Comparison of ENCODE assay signal across 13 cellular contexts in genomic region chr14:49553892-49554291, GRCh38. TPM values are rescaled to one million over a fixed set of nuclear protein-coding genes. Genes with fewer than 3 reads are reported as not detected.
"Had no signal": no experiment of that assay in that cellular context is flagged by ENCODE, and none has a peak within 500 bp of the region (broad histone marks: within the 10 kb centered on the region; RNA-seq: fewer than 3 reads in every experiment).

No MANE protein-coding gene starts in this region.

- H3K9me3 Mint-ChIP-seq: activated T-helper 1 cell treated with anti-CD3 and anti-CD28 coated beads, Interleukin-12 subunit alpha, Interleukin-12 subunit beta, Interleukin-2, Interleukin-4 antibody, amounts not matched to agents 30 ng/mL and 10 ng/mL and 1 ng/mL, durations not matched to agents 14 hours and 24 hours and 36 hours; type B pancreatic cell had no signal

- H3K4me1 Mint-ChIP-seq: activated CD4-positive, alpha-beta T cell treated with anti-CD3 and anti-CD28 coated beads for 36 hours had no signal

- H3K4me3 Mint-ChIP-seq: activated CD4-positive, alpha-beta T cell treated with anti-CD3 and anti-CD28 coated beads for 36 hours; activated CD8-positive, alpha-beta T cell treated with anti-CD3 and anti-CD28 coated beads, Interleukin-2, amount 10 ng/mL, durations not matched to agents 7 days and 5 days; activated T-helper 1 cell treated with anti-CD3 and anti-CD28 coated beads, Interleukin-12 subunit alpha, Interleukin-12 subunit beta, Interleukin-2, Interleukin-4 antibody, amounts not matched to agents 30 ng/mL and 10 ng/mL and 1 ng/mL, durations not matched to agents 14 hours and 24 hours and 36 hours; type B pancreatic cell had no signal

- H3K27ac Mint-ChIP-seq: activated CD4-positive, alpha-beta T cell treated with anti-CD3 and anti-CD28 coated beads for 36 hours; activated CD8-positive, alpha-beta T cell treated with anti-CD3 and anti-CD28 coated beads, Interleukin-2, amount 10 ng/mL, durations not matched to agents 7 days and 5 days; activated T-helper 1 cell treated with anti-CD3 and anti-CD28 coated beads, Interleukin-12 subunit alpha, Interleukin-12 subunit beta, Interleukin-2, Interleukin-4 antibody, amounts not matched to agents 30 ng/mL and 10 ng/mL and 1 ng/mL, durations not matched to agents 14 hours and 24 hours and 36 hours; type B pancreatic cell had no signal

- DNase-seq: activated CD4-positive, alpha-beta T cell treated with anti-CD3 and anti-CD28 coated beads for 36 hours; activated CD8-positive, alpha-beta memory T cell treated with anti-CD3 and anti-CD28 coated beads, Interleukin-2, amount 50 U/mL, for 48 hours; activated CD8-positive, alpha-beta T cell treated with anti-CD3 and anti-CD28 coated beads, Interleukin-2, amount 10 ng/mL, durations not matched to agents 7 days and 5 days; activated naive CD4-positive, alpha-beta T cell; dorsolateral prefrontal cortex; left cardiac atrium; midbrain; stimulated activated CD4-positive, alpha-beta T cell treated with anti-CD3 and anti-CD28 coated beads, Interleukin-2, amount 100 ng/mL, for 48 hours; stimulated activated CD8-positive, alpha-beta memory T cell treated with anti-CD3 and anti-CD28 coated beads, Interleukin-4, amount 100 ng/mL, for 48 hours; stimulated activated naive CD8-positive, alpha-beta T cell treated with anti-CD3 and anti-CD28 coated beads, Interleukin-15, Interleukin-2, amounts not matched to agents 100 U/mL and 50 U/mL, for 24 hours had no signal

- H3K36me3 Mint-ChIP-seq: type B pancreatic cell had no signal

- H3K27me3 Mint-ChIP-seq: activated CD4-positive, alpha-beta T cell treated with anti-CD3 and anti-CD28 coated beads for 36 hours; type B pancreatic cell had no signal

RNA-seq across cellular contexts. Expression of gene LRR1, which starts 44.8 kb away (rescaled TPM):
- total RNA-seq: ascending aorta had no signal
